35 cellular contexts compared by ENCODE assay signal in the genomic region with DNA sequence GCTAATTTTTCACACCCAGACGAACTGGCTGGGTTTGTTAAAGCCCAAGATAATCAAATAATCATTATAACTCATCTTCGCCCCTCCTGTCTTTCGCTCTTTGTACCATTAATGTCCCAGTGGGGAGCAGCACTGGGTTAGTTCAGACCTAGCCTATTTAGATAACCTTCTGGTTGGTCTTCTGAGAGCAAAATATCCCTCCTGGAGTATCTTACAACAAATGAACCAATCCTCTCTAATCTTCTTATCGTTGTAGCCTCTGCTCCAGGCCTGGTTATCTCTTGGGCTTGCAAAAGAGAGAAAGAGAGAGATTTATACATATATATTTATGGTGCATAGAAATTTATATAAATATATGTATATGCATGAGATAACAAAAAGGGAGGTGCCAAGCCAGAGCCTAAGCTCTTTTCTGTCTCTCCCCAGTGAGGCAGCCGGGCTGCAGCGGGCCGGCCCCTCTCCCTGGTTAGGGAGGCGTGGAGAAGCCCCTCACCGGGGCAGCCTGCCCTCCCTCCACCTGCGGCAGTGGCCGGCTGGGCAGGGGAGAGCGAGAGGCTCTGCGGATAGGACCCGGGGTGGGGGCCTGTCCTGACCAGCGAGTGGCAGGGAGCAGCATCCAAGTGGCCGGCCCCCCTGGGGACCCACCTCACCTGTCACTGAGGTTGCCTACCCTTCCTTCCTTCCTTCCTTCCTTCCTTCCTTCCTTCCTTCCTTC.
"Had no signal": no experiment of that assay in that cellular context is flagged by ENCODE, and none has a peak within 500 bp of the region (broad histone marks: within the 10 kb centered on the region; RNA-seq: fewer than 3 reads in every experiment).

No MANE protein-coding gene starts in this region.

- H3K4me1 ChIP-seq: ascending aorta, breast epithelium had no signal

- H2AFZ ChIP-seq: PC-9 had no signal

- H3K9me3 Mint-ChIP-seq: activated CD4-positive, alpha-beta T cell treated with anti-CD3 and anti-CD28 coated beads, Interleukin-2, amount 10 ng/mL, durations not matched to agents 7 days and 5 days; activated naive CD4-positive, alpha-beta T cell treated with anti-CD3 and anti-CD28 coated beads, Interleukin-2, amount 50 U/mL, for 24 hours; activated naive CD8-positive, alpha-beta T cell treated with anti-CD3 and anti-CD28 coated beads, Interleukin-2, amount 10 ng/mL, durations not matched to agents 7 days and 5 days; activated T-cell treated with anti-CD3 and anti-CD28 coated beads, Interleukin-2, amount 50 U/mL, for 24 hours; activated T-helper 2 cell treated with anti-CD3 and anti-CD28 coated beads, Interferon-gamma antibody, Interleukin-2, Interleukin-4, amounts not matched to agents 10 μg/mL and 5 μg/mL and 100 μg/mL, durations not matched to agents 14 hours and 24 hours and 36 hours had no signal

- H3K9ac ChIP-seq: KMS-11 had no signal

- DNase-seq: activated CD4-positive, alpha-beta T cell treated with anti-CD3 and anti-CD28 coated beads for 1 hour; activated CD4-positive, alpha-beta T cell treated with anti-CD3 and anti-CD28 coated beads, Interleukin-2, amount 10 ng/mL, durations not matched to agents 7 days and 5 days; activated CD4-positive, alpha-beta T cell treated with anti-CD3 and anti-CD28 coated beads, Interleukin-2, amount 50 U/mL, for 48 hours; activated CD4-positive, CD25-positive, alpha-beta regulatory T cell; activated CD8-positive, alpha-beta T cell treated with anti-CD3 and anti-CD28 coated beads, Interleukin-2, amount 10 ng/mL, durations not matched to agents 7 days and 5 days; activated gamma-delta T cell; activated naive CD4-positive, alpha-beta T cell treated with Interleukin-2 at 50 U/mL for 16 hours; activated naive CD8-positive, alpha-beta T cell treated with anti-CD3 and anti-CD28 coated beads, Interleukin-2, amount 10 ng/mL, durations not matched to agents 7 days and 5 days; activated T-cell treated with anti-CD3 and anti-CD28 coated beads, Interleukin-2, amount 50 U/mL, for 24 hours; amygdala; MM.1S; MV-4-11; NCI-H1092; NCI-H146; NCI-H187; NCI-H2029 treated with DMSO at 0.1 percent for 48 hours; NCI-H2107; NCI-H2171; NCI-H226; NCI-H446 treated with DMSO at 0.1 percent for 48 hours; NCI-H69; NK-92 treated with Interleukin-12 subunit alpha and Interleukin-12 subunit beta, amount 100 ng/mL, for 24 hours; PC-9; SW 1271; T-helper 1 cell; T-helper 2 cell; T-helper 9 cell had no signal

- H3K9me3 ChIP-seq: ascending aorta, breast epithelium had no signal

- H3K27me3 ChIP-seq: ascending aorta had no signal

- ATAC-seq: activated CD8-positive, alpha-beta T cell treated with anti-CD3 and anti-CD28 coated beads, Interleukin-2, amount 10 ng/mL, durations not matched to agents 7 days and 5 days; Right ventricle myocardium inferior had no signal

- H3K4me1 Mint-ChIP-seq: activated CD4-positive, alpha-beta T cell treated with anti-CD3 and anti-CD28 coated beads, Interleukin-2, amount 10 ng/mL, durations not matched to agents 7 days and 5 days; activated naive CD4-positive, alpha-beta T cell treated with anti-CD3 and anti-CD28 coated beads, Interleukin-2, amount 50 U/mL, for 24 hours; activated naive CD8-positive, alpha-beta T cell treated with anti-CD3 and anti-CD28 coated beads, Interleukin-2, amount 10 ng/mL, durations not matched to agents 7 days and 5 days had no signal

- H3K27ac Mint-ChIP-seq: activated CD8-positive, alpha-beta T cell treated with anti-CD3 and anti-CD28 coated beads, Interleukin-2, amount 10 ng/mL, durations not matched to agents 7 days and 5 days; activated naive CD4-positive, alpha-beta T cell treated with anti-CD3 and anti-CD28 coated beads, Interleukin-2, amount 50 U/mL, for 24 hours; activated naive CD8-positive, alpha-beta T cell treated with anti-CD3 and anti-CD28 coated beads, Interleukin-2, amount 10 ng/mL, durations not matched to agents 7 days and 5 days; activated T-cell treated with anti-CD3 and anti-CD28 coated beads, Interleukin-2, amount 50 U/mL, for 24 hours; activated T-helper 2 cell treated with anti-CD3 and anti-CD28 coated beads, Interferon-gamma antibody, Interleukin-2, Interleukin-4, amounts not matched to agents 10 μg/mL and 5 μg/mL and 100 μg/mL, durations not matched to agents 14 hours and 24 hours and 36 hours had no signal

- H3K4me2 ChIP-seq: KMS-11, PC-9 had no signal

- H3K36me3 ChIP-seq: ascending aorta, breast epithelium had no signal

- H3K4me3 Mint-ChIP-seq: activated CD4-positive, alpha-beta T cell treated with anti-CD3 and anti-CD28 coated beads, Interleukin-2, amount 10 ng/mL, durations not matched to agents 7 days and 5 days; activated CD8-positive, alpha-beta T cell treated with anti-CD3 and anti-CD28 coated beads, Interleukin-2, amount 10 ng/mL, durations not matched to agents 7 days and 5 days; activated naive CD4-positive, alpha-beta T cell treated with anti-CD3 and anti-CD28 coated beads, Interleukin-2, amount 50 U/mL, for 24 hours; activated naive CD8-positive, alpha-beta T cell treated with anti-CD3 and anti-CD28 coated beads, Interleukin-2, amount 10 ng/mL, durations not matched to agents 7 days and 5 days; activated T-cell treated with anti-CD3 and anti-CD28 coated beads, Interleukin-2, amount 50 U/mL, for 24 hours had no signal

- H3K4me3 ChIP-seq: ascending aorta, breast epithelium, PC-9 had no signal

- H3K27ac ChIP-seq: ascending aorta, breast epithelium, KMS-11, PC-9, RWPE1, VCaP had no signal

- H3K36me3 Mint-ChIP-seq: activated naive CD4-positive, alpha-beta T cell treated with anti-CD3 and anti-CD28 coated beads, Interleukin-2, amount 50 U/mL, for 24 hours; activated naive CD8-positive, alpha-beta T cell treated with anti-CD3 and anti-CD28 coated beads, Interleukin-2, amount 10 ng/mL, durations not matched to agents 7 days and 5 days had no signal
